Comparison of ENCODE assay signal across 8 cellular contexts in the genomic region with DNA sequence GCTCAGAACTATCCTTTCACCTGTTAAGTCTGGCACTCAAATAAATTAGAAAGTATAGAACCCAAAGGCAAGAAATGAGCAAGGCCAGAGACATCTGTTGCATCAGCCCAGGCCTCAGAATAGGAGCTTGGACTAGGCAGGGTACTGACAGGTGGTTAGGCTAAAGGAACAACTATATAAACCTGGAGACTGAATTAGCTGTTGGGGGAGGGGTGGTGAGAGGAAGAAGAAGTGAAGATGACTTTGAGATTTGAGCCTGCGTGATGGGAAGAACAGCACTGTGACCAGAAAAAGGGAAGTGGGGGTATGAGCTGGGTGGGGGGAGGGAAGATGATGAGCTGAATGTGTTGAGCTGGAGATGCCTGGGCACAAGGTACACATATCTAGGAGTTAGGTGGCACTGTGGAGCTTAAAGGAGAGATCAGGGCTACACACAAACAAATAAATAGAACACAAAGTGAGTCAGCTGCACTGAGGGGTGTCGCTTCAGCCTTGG.
A peak's percentile ranks its signal among the peaks of the same experiment; 100 is the strongest.
DNase-seq lines count a peak whose midpoint lies in the region; ATAC-seq and TF ChIP-seq lines count a peak whose summit lies in the region.

No MANE protein-coding gene starts in this region.

- intact Hi-C loops in mucosa of descending colon (cut with DNase I, micrococcal nuclease): no loop called here

- CTCF ChIA-PET in HEK293 (lab: Yijun Ruan, JAX): interaction anchor here (0.6 kb wide), 1 partner anchor 22 kb away, joined by 5 read pairs; no protein-coding TSS in a partner anchor

- no peaks in the 10 kb centered on the region for H3K4me1 ChIP-seq in HEK293 (ENCODE audit: control insufficient read depth, insufficient read depth, low read length)
- H3K4me1 ChIP-seq in mucosa of descending colon (ENCODE audit: low read depth): no peaks in the 10 kb centered on the region

- no peaks in the 10 kb centered on the region for H3K36me3 ChIP-seq in HEK293 (ENCODE audit: control insufficient read depth in 2 of 2, insufficient read depth in 1 of 2, low read length in 2 of 2)
- H3K36me3 ChIP-seq in mucosa of descending colon (ENCODE audit: low read depth): no peaks in the 10 kb centered on the region
- no peaks in the 10 kb centered on the region for H3K36me3 ChIP-seq in MG63

- DNase-seq in NOMO-1 (lab: John Stamatoyannopoulos, UW; ENCODE audit: unreplicated experiment in 2 of 2) (peak; percentile 95 to 98), mucosa of descending colon (peak in 1 of 3 donors; percentile 28), MG63 (no peak), kidney glomerular epithelial cell (lab: John Stamatoyannopoulos, UW) (no peak)
- no peak for DNase-seq in activated effector memory CD4-positive, alpha-beta T cell treated with anti-CD3 and anti-CD28 coated beads, Interleukin-2, amount 50 U/mL, for 16 hours
- no peak for DNase-seq in effector CD8-positive, alpha-beta T cell (lab: John Stamatoyannopoulos, UW)

- no peak overlapping the region for H3K27ac ChIP-seq in HEK293 (ENCODE audit: extremely low read depth, low read depth, low read length)

- TF ChIP-seq CTCF in HEK293 (tag by site-specific recombination; IDR thresholded peaks at IDR 0.05): no peak
- no peak for TF ChIP-seq CTCF in mucosa of descending colon (IDR thresholded peaks at IDR 0.05)

- H3K27me3 ChIP-seq in MG63: no peaks in the 10 kb centered on the region

- H3K9me3 ChIP-seq in HEK293 (ENCODE audit: control insufficient read depth, insufficient read depth, low read depth, low read length) (no peaks in the 10 kb centered on the region), mucosa of descending colon (no peaks in the 10 kb centered on the region), MG63 (no peaks in the 10 kb centered on the region)

- ATAC-seq in GM18502 (IDR thresholded peaks at IDR 0.05; ENCODE audit: poor library complexity, unreplicated experiment) (peak; percentile 52), mucosa of descending colon (peak; percentile 71)

- H3K4me3 ChIP-seq in HEK293 (ENCODE audit: low read depth, low read length) (no peak overlapping the region), mucosa of descending colon (no peak overlapping the region), MG63 (no peak overlapping the region)

- POLR2A ChIA-PET in HEK293 (lab: Yijun Ruan, JAX): interaction anchor here (0.7 kb wide), 1 partner anchor 28 kb away, joined by 3 read pairs; no protein-coding TSS in a partner anchor

TF ChIP-seq in HEK293, 187 proteins besides CTCF, POLR2A, EP300 and RAD21:
- TF ChIP-seq SCRT2 (tag by site-specific recombination; IDR thresholded peaks at IDR 0.05): peak; percentile 68
- peak; percentile 71; the same call in 1 of the 2 replicates for TF ChIP-seq SCRT1 (tag by site-specific recombination; IDR thresholded peaks at IDR 0.05; ENCODE audit: borderline replicate concordance)
- TF ChIP-seq, protein P1, sequence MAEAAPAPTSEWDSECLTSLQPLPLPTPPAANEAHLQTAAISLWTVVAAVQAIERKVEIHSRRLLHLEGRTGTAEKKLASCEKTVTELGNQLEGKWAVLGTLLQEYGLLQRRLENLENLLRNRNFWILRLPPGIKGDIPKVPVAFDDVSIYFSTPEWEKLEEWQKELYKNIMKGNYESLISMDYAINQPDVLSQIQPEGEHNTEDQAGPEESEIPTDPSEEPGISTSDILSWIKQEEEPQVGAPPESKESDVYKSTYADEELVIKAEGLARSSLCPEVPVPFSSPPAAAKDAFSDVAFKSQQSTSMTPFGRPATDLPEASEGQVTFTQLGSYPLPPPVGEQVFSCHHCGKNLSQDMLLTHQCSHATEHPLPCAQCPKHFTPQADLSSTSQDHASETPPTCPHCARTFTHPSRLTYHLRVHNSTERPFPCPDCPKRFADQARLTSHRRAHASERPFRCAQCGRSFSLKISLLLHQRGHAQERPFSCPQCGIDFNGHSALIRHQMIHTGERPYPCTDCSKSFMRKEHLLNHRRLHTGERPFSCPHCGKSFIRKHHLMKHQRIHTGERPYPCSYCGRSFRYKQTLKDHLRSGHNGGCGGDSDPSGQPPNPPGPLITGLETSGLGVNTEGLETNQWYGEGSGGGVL (tag by site-specific recombination; IDR thresholded peaks at IDR 0.05): peak; percentile 17; the same call in 1 of the 2 replicates
- TF ChIP-seq FEZF1 (tag by site-specific recombination; IDR thresholded peaks at IDR 0.05): 0 out of 2 replicates have a peak, but pooled peaks have one; percentile 16
- no peak for TF ChIP-seq ZNF610 (tag by site-specific recombination; IDR thresholded peaks at IDR 0.05; ENCODE audit: borderline replicate concordance)
TF ChIP-seq in HEK293: peak in this region for 4.

Comparison
In these comparisons a context has a peak if more than half of its experiments do, and no peak if none do; other contexts are left out.
1. DNase-seq: peak in NOMO-1 (2 of 2); none in activated effector memory CD4-positive, alpha-beta T cell treated with anti-CD3 and anti-CD28 coated beads, Interleukin-2, amount 50 U/mL, for 16 hours (single experiment), MG63 (single experiment), effector CD8-positive, alpha-beta T cell (single experiment) and kidney glomerular epithelial cell (single experiment).